1 cellular context compared by ENCODE assay signal in genomic region chr12:108046633-108047032, GRCh38.
TF ChIP-seq lines count a peak whose summit lies in the region.

No MANE protein-coding gene starts in this region.

TF ChIP-seq in H1, 55 proteins besides CTCF, POLR2A, EP300 and RAD21:
- TF ChIP-seq BRCA1 (IDR thresholded peaks at IDR 0.05; ENCODE audit: low read depth, low read length) (no peak), FOSL1 (IDR thresholded peaks at IDR 0.05; ENCODE audit: insufficient read depth, low read depth, low read length) (no peak), MAFK (IDR thresholded peaks at IDR 0.05; ENCODE audit: low read depth, low read length) (no peak), SP2 (IDR thresholded peaks at IDR 0.05; ENCODE audit: low read length) (no peak), NANOG (IDR thresholded peaks at IDR 0.05; ENCODE audit: insufficient read depth, low read depth, low read length, poor library complexity, severe bottlenecking) (no peak), GTF2F1 (IDR thresholded peaks at IDR 0.05; ENCODE audit: borderline replicate concordance, low read depth, low read length) (no peak), SIX5 (IDR thresholded peaks at IDR 0.05; ENCODE audit: low read depth, low read length) (no peak), CHD7 (IDR thresholded peaks at IDR 0.05; ENCODE audit: insufficient replicate concordance, low read length) (no peak), NRF1 (IDR thresholded peaks at IDR 0.05; ENCODE audit: low read depth, low read length) (no peak), TBP (IDR thresholded peaks at IDR 0.05; ENCODE audit: low read depth, low read length) (no peak)
TF ChIP-seq in H1: peak in this region for 0.
